In the genomic region with DNA sequence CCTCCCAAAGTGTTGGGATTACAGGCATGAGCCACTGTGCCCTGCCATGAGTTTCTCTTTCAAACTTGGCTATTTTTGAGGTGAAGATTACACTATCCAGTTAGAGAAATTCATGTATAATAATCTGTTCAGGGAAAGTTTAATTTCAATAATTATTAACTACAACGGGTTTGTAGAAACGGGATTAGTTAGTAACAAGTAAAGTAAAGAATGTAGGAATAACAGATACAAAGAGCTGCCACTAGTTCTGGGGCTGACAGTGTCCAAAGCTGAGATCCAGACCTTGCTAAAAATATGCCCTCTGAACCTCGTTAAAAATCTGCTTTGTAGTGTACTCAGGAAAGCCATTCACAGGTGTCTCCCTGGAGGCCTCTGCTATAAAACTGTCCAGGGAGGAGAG, we compare ENCODE assay signal across 1 cellular context.
TF ChIP-seq lines count a peak whose summit lies in the region.

No MANE protein-coding gene starts in this region.

TF ChIP-seq in IMR-90, 13 proteins besides CTCF, POLR2A, EP300 and RAD21 (continued from another document):
- TF ChIP-seq, protein P1, sequence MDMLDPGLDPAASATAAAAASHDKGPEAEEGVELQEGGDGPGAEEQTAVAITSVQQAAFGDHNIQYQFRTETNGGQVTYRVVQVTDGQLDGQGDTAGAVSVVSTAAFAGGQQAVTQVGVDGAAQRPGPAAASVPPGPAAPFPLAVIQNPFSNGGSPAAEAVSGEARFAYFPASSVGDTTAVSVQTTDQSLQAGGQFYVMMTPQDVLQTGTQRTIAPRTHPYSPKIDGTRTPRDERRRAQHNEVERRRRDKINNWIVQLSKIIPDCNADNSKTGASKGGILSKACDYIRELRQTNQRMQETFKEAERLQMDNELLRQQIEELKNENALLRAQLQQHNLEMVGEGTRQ (IDR thresholded peaks at IDR 0.05; ENCODE audit: low read depth, low read length) = no peak
- no peak for TF ChIP-seq BHLHE40 (IDR thresholded peaks at IDR 0.05; ENCODE audit: low read depth, low read length)
- TF ChIP-seq RCOR1 (IDR thresholded peaks at IDR 0.05; ENCODE audit: insufficient replicate concordance, low read length) = no peak
- no peak for TF ChIP-seq MAZ (IDR thresholded peaks at IDR 0.05; ENCODE audit: borderline replicate concordance, low read depth, low read length)
- no peak for TF ChIP-seq NFE2L2 (IDR thresholded peaks at IDR 0.05; ENCODE audit: low read depth, low read length)
- no peak for TF ChIP-seq MXI1 (IDR thresholded peaks at IDR 0.05; ENCODE audit: borderline replicate concordance, low read depth, low read length)
